15 cellular contexts compared by ENCODE assay signal in the genomic region with DNA sequence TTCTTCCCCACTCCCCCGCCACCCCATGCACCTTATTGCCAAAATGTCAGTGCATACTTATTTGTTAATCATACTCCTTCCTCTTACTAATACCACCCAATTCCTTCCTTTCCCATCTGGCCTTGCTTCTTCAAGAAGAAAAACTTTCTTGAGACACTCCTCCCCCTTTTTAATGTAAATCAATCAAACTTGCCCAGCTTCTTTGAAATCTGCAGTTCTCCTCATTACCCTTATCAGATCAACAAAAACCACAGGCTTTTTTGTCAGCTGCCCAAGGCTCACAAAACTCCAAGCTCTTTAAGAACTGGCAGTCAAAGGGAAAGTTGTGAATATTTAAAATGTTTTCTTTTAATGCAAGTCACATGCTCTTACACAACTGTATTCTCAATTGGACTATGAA. TPM values are rescaled to one million over a fixed set of nuclear protein-coding genes. Genes with fewer than 3 reads are reported as not detected.
DNase-seq lines count a peak whose midpoint lies in the region; ATAC-seq and TF ChIP-seq lines count a peak whose summit lies in the region.
"Had no signal": no experiment of that assay in that cellular context is flagged by ENCODE, and none has a peak within 500 bp of the region (broad histone marks: within the 10 kb centered on the region; RNA-seq: fewer than 3 reads in every experiment).

No MANE protein-coding gene starts in this region.

- no peak overlapping the region for H3K14ac ChIP-seq in IMR-90 (replicated peaks; ENCODE audit: low read depth, low read length)

- CTCF ChIA-PET in IMR-90 (lab: Yijun Ruan, JAX): interaction anchor here (0.5 to 1.5 kb wide), 3 partner anchors 9 to 70 kb away, joined by 3 to 4 read pairs (median 3); no protein-coding TSS in a partner anchor
- CTCF ChIA-PET in WTC11 (lab: Charles Lee): interaction anchor here (0.9 kb wide), 1 partner anchor 12 kb away, joined by 3 read pairs; no protein-coding TSS in a partner anchor

- dilution Hi-C loops in IMR-90 (cut with HindIII; ENCODE audit: low sequenced_read_pairs, unreplicated experiment): no loop called here

- H2BK20ac ChIP-seq in IMR-90 (ENCODE audit: low read depth, low read length): no peak overlapping the region

- H3K4me3 ChIP-seq in IMR-90 (ENCODE audit: insufficient read depth, low read depth, low read length) (no peak overlapping the region), foreskin fibroblast (ENCODE audit: low read depth in 1 of 2, low read length in 2 of 2) (no peak overlapping the region)
- H3K4me3 ChIP-seq: right lobe of liver, tibial nerve had no signal

- intact Hi-C loops in IMR-90 (cut with micrococcal nuclease): no loop called here
- intact Hi-C loops in sciatic nerve (cut with DNase I): no loop called here

- H4K5ac ChIP-seq in IMR-90 (ENCODE audit: low read depth, low read length): no peak overlapping the region

- 0 out of 2 replicates have a peak overlapping the region, but pooled peaks have one; percentile 10 for H3K27ac Mint-ChIP-seq in WTC11
- no peak overlapping the region for H3K27ac Mint-ChIP-seq in effector memory CD8-positive, alpha-beta T cell

- ATAC-seq in IMR-90 (ENCODE audit: low read depth) (no peak; the same call in 1 of the 2 replicates), WTC11 (no peak), HG02588 (IDR thresholded peaks at IDR 0.05; ENCODE audit: unreplicated experiment) (no peak), sciatic nerve (no peak)
- no peak for ATAC-seq in effector memory CD8-positive, alpha-beta T cell (replicated peaks)
- ATAC-seq: right lobe of liver had no signal

- no peaks in the 10 kb centered on the region for H3K79me1 ChIP-seq in IMR-90 (ENCODE audit: low read depth in 1 of 2, low read length in 2 of 2)

- no peak overlapping the region for H3K4me2 ChIP-seq in IMR-90 (ENCODE audit: low read depth, low read length)

- no peak overlapping the region for H3K4ac ChIP-seq in IMR-90 (ENCODE audit: low read depth, low read length)

- TF ChIP-seq RAD21 in IMR-90 (IDR thresholded peaks at IDR 0.05; ENCODE audit: low read length): no peak

- TF ChIP-seq POLR2A in IMR-90 (IDR thresholded peaks at IDR 0.05; ENCODE audit: low read depth, low read length): no peak

- H2AFZ ChIP-seq in IMR-90 (replicated peaks; ENCODE audit: low read length, poor library complexity): no peak overlapping the region

- peaks cover 2% of the 10 kb centered on the region; the same call in 1 of the 2 replicates for H3K9me3 Mint-ChIP-seq in WTC11
- H3K9me3 Mint-ChIP-seq in effector memory CD8-positive, alpha-beta T cell: no peaks in the 10 kb centered on the region
- H3K9me3 Mint-ChIP-seq: CD4-positive, CD25-positive, alpha-beta regulatory T cell had no signal

- no peak overlapping the region for H2BK15ac ChIP-seq in IMR-90 (ENCODE audit: low read depth, low read length)

- H4K20me1 ChIP-seq in IMR-90 (ENCODE audit: insufficient read depth, low read length): no peaks in the 10 kb centered on the region

- POLR2A ChIA-PET in IMR-90 (lab: Charles Lee; ENCODE audit: unreplicated experiment): no interaction called here
- POLR2A ChIA-PET in WTC11 (lab: Charles Lee): no interaction called here

- no peak overlapping the region for H4K8ac ChIP-seq in IMR-90 (ENCODE audit: low read depth in 2 of 2, low read length in 2 of 2)

- no peak overlapping the region for H3K23ac ChIP-seq in IMR-90 (ENCODE audit: low read depth, low read length)

- no peaks in the 10 kb centered on the region for H3K4me1 ChIP-seq in IMR-90 (ENCODE audit: control insufficient read depth, insufficient read depth, low read length)
- H3K4me1 ChIP-seq: right lobe of liver had no signal

- H4K91ac ChIP-seq in IMR-90 (ENCODE audit: insufficient read depth, low read depth, low read length): no peak overlapping the region

- no peaks in the 10 kb centered on the region for H3K27me3 Mint-ChIP-seq in WTC11 (ENCODE audit: low read depth)
- H3K27me3 Mint-ChIP-seq in effector memory CD8-positive, alpha-beta T cell: no peaks in the 10 kb centered on the region
- H3K27me3 Mint-ChIP-seq: CD4-positive, CD25-positive, alpha-beta regulatory T cell had no signal

- BruUV-seq in IMR-90 (replicated peaks; lab: Mats Ljungman, UMichigan): no TSS peak

- DNase-seq in CD1c-positive myeloid dendritic cell (ENCODE audit: extremely low spot score) (peak; percentile 43), IMR-90 (no peak), WTC11 (ENCODE audit: low spot score) (no peak), foreskin fibroblast (peak; percentile 16 to 33), DMS79 (lab: John Stamatoyannopoulos, UW) (no peak), sciatic nerve (ENCODE audit: low spot score) (no peak)
- no peak for DNase-seq in effector memory CD8-positive, alpha-beta T cell
- DNase-seq: activated CD4-positive, CD25-positive, alpha-beta regulatory T cell treated with anti-CD3 and anti-CD28 coated beads, Interleukin-2, amount 50 U/mL, for 72 hours; CD4-positive, CD25-positive, alpha-beta regulatory T cell; right lobe of liver; stimulated activated CD4-positive, alpha-beta T cell treated with anti-CD3 and anti-CD28 coated beads, Interleukin-2, amount 100 ng/mL, for 48 hours had no signal

- no peak overlapping the region for H2AK9ac ChIP-seq in IMR-90 (replicated peaks; ENCODE audit: low read depth, low read length, poor library complexity)

- no peaks in the 10 kb centered on the region for H3K27me3 ChIP-seq in IMR-90 (ENCODE audit: control insufficient read depth, insufficient read depth, low read length)
- H3K27me3 ChIP-seq: right lobe of liver, tibial nerve had no signal

- no peaks in the 10 kb centered on the region for H3K36me3 ChIP-seq in IMR-90 (ENCODE audit: control insufficient read depth, insufficient read depth, low read length)
- H3K36me3 ChIP-seq: right lobe of liver, tibial nerve had no signal

- peak overlapping the region; percentile 8; the same call in 1 of the 2 replicates for H3K18ac ChIP-seq in IMR-90 (ENCODE audit: low read depth, low read length)

- H3K4me3 Mint-ChIP-seq in WTC11: no peak overlapping the region
- H3K4me3 Mint-ChIP-seq in effector memory CD8-positive, alpha-beta T cell: no peak overlapping the region
- H3K4me3 Mint-ChIP-seq: CD4-positive, CD25-positive, alpha-beta regulatory T cell had no signal

- peaks cover 20% of the 10 kb centered on the region for H3K4me1 Mint-ChIP-seq in WTC11
- H3K4me1 Mint-ChIP-seq in effector memory CD8-positive, alpha-beta T cell (ENCODE audit: low read depth in 2 of 2): no peaks in the 10 kb centered on the region

- H3K56ac ChIP-seq in IMR-90 (ENCODE audit: extremely low read depth, insufficient read depth, low read length): no peak overlapping the region

- no peak overlapping the region for H2BK5ac ChIP-seq in IMR-90 (ENCODE audit: low read depth, low read length, poor library complexity, severe bottlenecking)

- H2AK5ac ChIP-seq in IMR-90 (ENCODE audit: low read depth, low read length): no peak overlapping the region

- 100% methylated on average over 1 of the region's 1 CpG; no CpG with 5 or more reads in 1 of the 2 experiments for WGBS in IMR-90 (ENCODE audit: extremely low coverage in 2 of 2, insufficient read length in 1 of 2), 2 experiments

- H3K9me3 ChIP-seq in IMR-90 (ENCODE audit: control insufficient read depth, insufficient read depth, low read length): no peaks in the 10 kb centered on the region
- H3K9me3 ChIP-seq: right lobe of liver, tibial nerve had no signal

- no peak overlapping the region for H3K9ac ChIP-seq in IMR-90 (ENCODE audit: low read depth, low read length)

- no peak for TF ChIP-seq CTCF in IMR-90 (conservative IDR thresholded peaks at IDR 0.05; ENCODE audit: low read depth, low read length)
- TF ChIP-seq CTCF in WTC11 (IDR thresholded peaks at IDR 0.05): no peak
- TF ChIP-seq CTCF in foreskin fibroblast (IDR thresholded peaks at IDR 0.05; ENCODE audit: low read depth, low read length): no peak

- H3K36me3 Mint-ChIP-seq in WTC11: no peaks in the 10 kb centered on the region
- H3K36me3 Mint-ChIP-seq in effector memory CD8-positive, alpha-beta T cell (ENCODE audit: insufficient read depth): no peaks in the 10 kb centered on the region
- H3K36me3 Mint-ChIP-seq: CD4-positive, CD25-positive, alpha-beta regulatory T cell had no signal

- H3K9me1 ChIP-seq in IMR-90 (ENCODE audit: insufficient read depth, low read length): no peaks in the 10 kb centered on the region

- in situ Hi-C loops in IMR-90 (cut with MboI; ENCODE audit: low sequenced_read_pairs): no loop called here

- no peak overlapping the region for H3K27ac ChIP-seq in IMR-90 (ENCODE audit: insufficient read depth, low read length)
- H3K27ac ChIP-seq: right lobe of liver, tibial nerve had no signal

- H2BK120ac ChIP-seq in IMR-90 (ENCODE audit: low read depth, low read length): no peak overlapping the region

TF ChIP-seq in IMR-90, 13 proteins besides CTCF, POLR2A, EP300 and RAD21 (continues in another document):
- TF ChIP-seq CHD1 (IDR thresholded peaks at IDR 0.05; ENCODE audit: low read depth, low read length) (no peak), CEBPB (IDR thresholded peaks at IDR 0.05; ENCODE audit: low read depth, low read length) (no peak), USF2 (IDR thresholded peaks at IDR 0.05; ENCODE audit: low read depth, low read length) (no peak), RFX5 (IDR thresholded peaks at IDR 0.05; ENCODE audit: low read depth, low read length) (no peak)

TF ChIP-seq in WTC11, 78 proteins besides CTCF, POLR2A, EP300 and RAD21:
- no peak for TF ChIP-seq USF1 (CRISPR knock-in tag; IDR thresholded peaks at IDR 0.05)
- no peak for TF ChIP-seq E2F1 (CRISPR knock-in tag; IDR thresholded peaks at IDR 0.05)

RNA-seq across cellular contexts. Expression of gene MYOZ2, which starts 11.3 kb away (rescaled TPM):
- total RNA-seq in IMR-90 (2012; rRNA removed): under 0.01 and 0.18 TPM in 2 replicates
- polyA plus RNA-seq in IMR-90 (2012; rRNA removed): 0.14 and 0.17 TPM in 2 replicates
- 0.04 TPM in 1 of 2 replicates, not detected in the other for polyA plus RNA-seq in IMR-90 (2012; cell fraction: cytosol; rRNA removed)
- 0.02 and 0.10 TPM in 2 replicates for polyA plus RNA-seq in IMR-90 (2012; cell fraction: nucleus; rRNA removed; ENCODE audit: low replicate concordance)
- not detected in 3 replicates for total RNA-seq in WTC11 (2021)
- 0.62 TPM for total RNA-seq in sciatic nerve
- total RNA-seq: CD4-positive, CD25-positive, alpha-beta regulatory T cell; lung microvascular endothelial cell; OCI-LY7 had no signal

Comparison
In these comparisons a context has a peak if more than half of its experiments do, and no peak if none do; other contexts are left out.
1. DNase-seq: peak in CD1c-positive myeloid dendritic cell (single experiment) and foreskin fibroblast (2 of 2); none in IMR-90 (single experiment), WTC11 (single experiment), DMS79 (single experiment), sciatic nerve (single experiment) and effector memory CD8-positive, alpha-beta T cell (0 of 3).